In genomic region chr11:116189378-116190170, GRCh38 we compare ENCODE assay signal across 11 cellular contexts.
"Had no signal": no experiment of that assay in that cellular context is flagged by ENCODE, and none has a peak within 500 bp of the region (broad histone marks: within the 10 kb centered on the region; RNA-seq: fewer than 3 reads in every experiment).

No MANE protein-coding gene starts in this region.

- H3K4me3 ChIP-seq: dorsolateral prefrontal cortex, esophagus muscularis mucosa, left ventricle myocardium inferior had no signal

- H3K9me3 Mint-ChIP-seq: activated T-helper 2 cell treated with anti-CD3 and anti-CD28 coated beads, Interferon-gamma antibody, Interleukin-2, Interleukin-4, amounts not matched to agents 10 μg/mL and 5 μg/mL and 100 μg/mL, durations not matched to agents 14 hours and 24 hours and 36 hours; memory B cell had no signal

- H3K9me3 ChIP-seq: esophagus muscularis mucosa, left ventricle myocardium inferior had no signal

- H3K36me3 Mint-ChIP-seq: memory B cell had no signal

- H3K36me3 ChIP-seq: brain microvascular endothelial cell, esophagus muscularis mucosa, left ventricle myocardium inferior had no signal

- H3K27ac Mint-ChIP-seq: activated T-helper 2 cell treated with anti-CD3 and anti-CD28 coated beads, Interferon-gamma antibody, Interleukin-2, Interleukin-4, amounts not matched to agents 10 μg/mL and 5 μg/mL and 100 μg/mL, durations not matched to agents 14 hours and 24 hours and 36 hours; memory B cell had no signal

- H3K27me3 ChIP-seq: brain microvascular endothelial cell, esophagus muscularis mucosa had no signal

- H3K4me3 Mint-ChIP-seq: memory B cell had no signal

- H3K27ac ChIP-seq: brain microvascular endothelial cell, esophagus muscularis mucosa, left ventricle myocardium inferior had no signal

- DNase-seq: activated CD4-positive, alpha-beta T cell treated with anti-CD3 and anti-CD28 coated beads, Interleukin-2, amount 50 U/mL, for 1 hour; activated naive CD4-positive, alpha-beta T cell treated with anti-CD3 and anti-CD28 coated beads, Interleukin-2, amount 50 U/mL, for 16 hours; brain microvascular endothelial cell; dorsolateral prefrontal cortex; left ventricle myocardium inferior; stimulated activated CD4-positive, alpha-beta T cell treated with anti-CD3 and anti-CD28 coated beads, Interleukin-15, amount 100 ng/mL, for 24 hours; stimulated activated CD4-positive, alpha-beta T cell treated with anti-CD3 and anti-CD28 coated beads, Interleukin-4, amount 100 ng/mL, for 24 hours; T-helper 2 cell had no signal
